Comparison of ENCODE assay signal across 8 cellular contexts in genomic region chr20:47358052-47358671, GRCh38. TPM values are rescaled to one million over a fixed set of nuclear protein-coding genes. Genes with fewer than 3 reads are reported as not detected.
DNase-seq lines count a peak whose midpoint lies in the region; ATAC-seq and TF ChIP-seq lines count a peak whose summit lies in the region.

No MANE protein-coding gene starts in this region.

- H3K27me3 Mint-ChIP-seq in activated CD4-positive, alpha-beta memory T cell treated with anti-CD3 and anti-CD28 coated beads for 36 hours = no peaks in the 10 kb centered on the region
- no peaks in the 10 kb centered on the region for H3K27me3 Mint-ChIP-seq in stimulated activated naive CD8-positive, alpha-beta T cell treated with anti-CD3 and anti-CD28 coated beads, Interleukin-15, amount 100 ng/mL, for 72 hours

- POLR2A ChIA-PET in activated CD4-positive, alpha-beta memory T cell treated with anti-CD3 and anti-CD28 coated beads for 36 hours (lab: Charles Lee) = interaction anchor here (1.0 to 2.6 kb wide), 2 partner anchors 84 to 130 kb away, joined by 4 to 26 read pairs; no protein-coding TSS in a partner anchor
- POLR2A ChIA-PET in GM10248 (lab: Yijun Ruan, JAX) = interaction anchor here (0.7 to 2.0 kb wide), 2 partner anchors 10 to 54 kb away, joined by 3 to 8 read pairs; no protein-coding TSS in a partner anchor

- peak overlapping the region; percentile 96 for H3K4me3 Mint-ChIP-seq in activated CD4-positive, alpha-beta memory T cell treated with anti-CD3 and anti-CD28 coated beads for 36 hours
- peak overlapping the region; percentile 93 to 98 for H3K4me3 Mint-ChIP-seq in stimulated activated naive CD8-positive, alpha-beta T cell treated with anti-CD3 and anti-CD28 coated beads, Interleukin-15, amount 100 ng/mL, for 72 hours

- DNase-seq in NCI-H1417 (lab: John Stamatoyannopoulos, UW) = peak in 2 of 3 experiments; percentile 27 to 52
- no peak for DNase-seq in NCI-H1417 treated with DMSO at 0.1 percent for 48 hours (lab: John Stamatoyannopoulos, UW)
- no peak for DNase-seq in activated CD4-positive, alpha-beta memory T cell treated with anti-CD3 and anti-CD28 coated beads for 36 hours
- DNase-seq in stimulated activated naive CD8-positive, alpha-beta T cell treated with anti-CD3 and anti-CD28 coated beads, Interleukin-15, amount 100 ng/mL, for 72 hours = no peak
- DNase-seq in dermis blood vessel endothelial cell = no peak
- no peak for DNase-seq in GM10248 (ENCODE audit: extremely low spot score)

- peaks cover 13% of the 10 kb centered on the region for H3K36me3 Mint-ChIP-seq in activated CD4-positive, alpha-beta memory T cell treated with anti-CD3 and anti-CD28 coated beads for 36 hours

- H3K9me3 Mint-ChIP-seq in activated CD4-positive, alpha-beta memory T cell treated with anti-CD3 and anti-CD28 coated beads for 36 hours = no peaks in the 10 kb centered on the region
- no peaks in the 10 kb centered on the region for H3K9me3 Mint-ChIP-seq in stimulated activated naive CD8-positive, alpha-beta T cell treated with anti-CD3 and anti-CD28 coated beads, Interleukin-15, amount 100 ng/mL, for 72 hours

- H3K9me3 ChIP-seq in iPS-15b (ENCODE audit: control insufficient read depth, insufficient read depth, low read length) = no peaks in the 10 kb centered on the region

- CTCF ChIA-PET in activated CD4-positive, alpha-beta memory T cell treated with anti-CD3 and anti-CD28 coated beads for 36 hours (lab: Charles Lee) = interaction anchor here (0.9 to 6.9 kb wide), 5 partner anchors 26 to 159 kb away, joined by 3 to 92 read pairs (median 5); partner anchors contain the start of gene NCOA3
- CTCF ChIA-PET in GM10248 (lab: Yijun Ruan, JAX) = interaction anchor here (1.3 to 14.0 kb wide), 10 partner anchors 10 to 263 kb away, joined by 3 to 203 read pairs (median 5); no protein-coding TSS in a partner anchor

- peaks cover 75% of the 10 kb centered on the region for H3K4me1 ChIP-seq in iPS-15b (ENCODE audit: control insufficient read depth, insufficient read depth, low read length)

- H3K4me1 Mint-ChIP-seq in activated CD4-positive, alpha-beta memory T cell treated with anti-CD3 and anti-CD28 coated beads for 36 hours (ENCODE audit: low read depth) = peaks cover 40% of the 10 kb centered on the region
- peaks cover 54% of the 10 kb centered on the region for H3K4me1 Mint-ChIP-seq in stimulated activated naive CD8-positive, alpha-beta T cell treated with anti-CD3 and anti-CD28 coated beads, Interleukin-15, amount 100 ng/mL, for 72 hours

- H3K27ac Mint-ChIP-seq in activated CD4-positive, alpha-beta memory T cell treated with anti-CD3 and anti-CD28 coated beads for 36 hours = peak overlapping the region; percentile 98
- peak overlapping the region; percentile 99 to 100 for H3K27ac Mint-ChIP-seq in stimulated activated naive CD8-positive, alpha-beta T cell treated with anti-CD3 and anti-CD28 coated beads, Interleukin-15, amount 100 ng/mL, for 72 hours

- H3K36me3 ChIP-seq in iPS-15b (ENCODE audit: control insufficient read depth, insufficient read depth, low read length) = peaks cover 4% of the 10 kb centered on the region

- intact Hi-C loops in activated CD4-positive, alpha-beta memory T cell treated with anti-CD3 and anti-CD28 coated beads for 36 hours (cut with micrococcal nuclease) = no loop called here

- no peak for ATAC-seq in stimulated activated naive CD8-positive, alpha-beta T cell treated with anti-CD3 and anti-CD28 coated beads, Interleukin-15, amount 100 ng/mL, for 72 hours
- no peak for ATAC-seq in GM18909 (IDR thresholded peaks at IDR 0.05; ENCODE audit: poor library complexity, unreplicated experiment)

- TF ChIP-seq CTCF in GM10248 (IDR thresholded peaks at IDR 0.05; ENCODE audit: control extremely low read depth, extremely low read depth, low read depth, missing control alignments) = no peak

- peak overlapping the region; percentile 85 for H3K9ac ChIP-seq in iPS-15b (ENCODE audit: low read depth, low read length)

- H3K4me3 ChIP-seq in iPS-15b (ENCODE audit: low read depth, low read length) = peak overlapping the region; percentile 23

- no peaks in the 10 kb centered on the region for H3K27me3 ChIP-seq in iPS-15b (ENCODE audit: control insufficient read depth, insufficient read depth, low read length)

RNA-seq across cellular contexts. Expression of gene ZMYND8, which starts 1.7 kb away (rescaled TPM):
- 10 to 100 TPM; 28.1 to 29.6 TPM for total RNA-seq in activated CD4-positive, alpha-beta memory T cell treated with anti-CD3 and anti-CD28 coated beads for 36 hours
- total RNA-seq in dermis blood vessel endothelial cell = 35.9 and 59.4 TPM in 2 replicates

Comparison
In these comparisons a context has a peak if more than half of its experiments do, and no peak if none do; other contexts are left out.
1. DNase-seq: peak in NCI-H1417 (2 of 3); none in NCI-H1417 treated with DMSO at 0.1 percent for 48 hours (single experiment), activated CD4-positive, alpha-beta memory T cell treated with anti-CD3 and anti-CD28 coated beads for 36 hours (single experiment), stimulated activated naive CD8-positive, alpha-beta T cell treated with anti-CD3 and anti-CD28 coated beads, Interleukin-15, amount 100 ng/mL, for 72 hours (0 of 2), dermis blood vessel endothelial cell (single experiment) and GM10248 (single experiment).